ENCODE assay signal across 15 cellular contexts in genomic region chr5:74205745-74206570, GRCh38.
DNase-seq lines count a peak whose midpoint lies in the region; TF ChIP-seq lines count a peak whose summit lies in the region.
"Had no signal": no experiment of that assay in that cellular context is flagged by ENCODE, and none has a peak within 500 bp of the region (broad histone marks: within the 10 kb centered on the region; RNA-seq: fewer than 3 reads in every experiment).

No MANE protein-coding gene starts in this region.

- no peak for TF ChIP-seq CTCF in mesothelial cell of epicardium (IDR thresholded peaks at IDR 0.05; ENCODE audit: unreplicated experiment)
- TF ChIP-seq CTCF in GM10266 (IDR thresholded peaks at IDR 0.05; ENCODE audit: control insufficient read depth, insufficient read depth, low read depth, missing control alignments): no peak

- H3K9me3 Mint-ChIP-seq in mesothelial cell of epicardium: peaks cover 10% of the 10 kb centered on the region
- no peaks in the 10 kb centered on the region for H3K9me3 Mint-ChIP-seq in activated naive CD4-positive, alpha-beta T cell treated with anti-CD3 and anti-CD28 coated beads, Interleukin-2, amount 10 ng/mL, durations not matched to agents 7 days and 5 days
- H3K9me3 Mint-ChIP-seq: activated T-cell treated with anti-CD3 and anti-CD28 coated beads, Interleukin-2, amount 50 U/mL, for 24 hours had no signal

- H3K36me3 Mint-ChIP-seq in mesothelial cell of epicardium: no peaks in the 10 kb centered on the region
- no peaks in the 10 kb centered on the region for H3K36me3 Mint-ChIP-seq in activated naive CD4-positive, alpha-beta T cell treated with anti-CD3 and anti-CD28 coated beads, Interleukin-2, amount 10 ng/mL, durations not matched to agents 7 days and 5 days

- no peaks in the 10 kb centered on the region for H3K36me3 ChIP-seq in adipocyte (ENCODE audit: control insufficient read depth, insufficient read depth, low read length, severe bottlenecking)
- H3K36me3 ChIP-seq: BE2C, esophagus muscularis mucosa, heart left ventricle had no signal

- DNase-seq in EH (ENCODE audit: low read depth) (peak; percentile 8), LHCN-M2 (ENCODE audit: low read depth) (peak; percentile 61), adipocyte (ENCODE audit: low read depth) (no peak), mesothelial cell of epicardium (ENCODE audit: low spot score in 2 of 2, unreplicated experiment in 2 of 2) (no peak), GM10266 (ENCODE audit: extremely low spot score) (no peak), SHP77 treated with DMSO at 0.1 percent for 48 hours (lab: John Stamatoyannopoulos, UW) (no peak), NCI-H1417 treated with DMSO at 0.1 percent for 48 hours (lab: John Stamatoyannopoulos, UW) (no peak)
- no peak for DNase-seq in activated naive CD4-positive, alpha-beta T cell treated with anti-CD3 and anti-CD28 coated beads, Interleukin-2, amount 10 ng/mL, durations not matched to agents 7 days and 5 days
- DNase-seq: activated CD4-positive, alpha-beta T cell treated with anti-CD3 and anti-CD28 coated beads, Interleukin-2, amount 50 U/mL, for 1 hour; activated T-cell treated with anti-CD3 and anti-CD28 coated beads, Interleukin-2, amount 50 U/mL, for 24 hours; stimulated activated CD4-positive, alpha-beta T cell treated with anti-CD3 and anti-CD28 coated beads, Interleukin-1b, Interleukin-23, amount 100 ng/mL, for 48 hours had no signal

- peaks cover 25% of the 10 kb centered on the region for H3K4me1 Mint-ChIP-seq in mesothelial cell of epicardium
- H3K4me1 Mint-ChIP-seq in activated naive CD4-positive, alpha-beta T cell treated with anti-CD3 and anti-CD28 coated beads, Interleukin-2, amount 10 ng/mL, durations not matched to agents 7 days and 5 days: no peaks in the 10 kb centered on the region

- peak overlapping the region; percentile 76 for H3K27ac Mint-ChIP-seq in mesothelial cell of epicardium
- no peak overlapping the region for H3K27ac Mint-ChIP-seq in activated naive CD4-positive, alpha-beta T cell treated with anti-CD3 and anti-CD28 coated beads, Interleukin-2, amount 10 ng/mL, durations not matched to agents 7 days and 5 days
- H3K27ac Mint-ChIP-seq: activated T-cell treated with anti-CD3 and anti-CD28 coated beads, Interleukin-2, amount 50 U/mL, for 24 hours had no signal

- no peaks in the 10 kb centered on the region for H3K27me3 ChIP-seq in adipocyte (replicated peaks; ENCODE audit: control insufficient read depth, insufficient read depth, low read length)
- H3K27me3 ChIP-seq: BE2C, esophagus muscularis mucosa, heart left ventricle, testis had no signal

- no peaks in the 10 kb centered on the region for H3K27me3 Mint-ChIP-seq in mesothelial cell of epicardium (ENCODE audit: low read depth)
- peaks cover 11% of the 10 kb centered on the region for H3K27me3 Mint-ChIP-seq in activated naive CD4-positive, alpha-beta T cell treated with anti-CD3 and anti-CD28 coated beads, Interleukin-2, amount 10 ng/mL, durations not matched to agents 7 days and 5 days

- no peaks in the 10 kb centered on the region for H3K9me3 ChIP-seq in adipocyte (ENCODE audit: control insufficient read depth, low read length)
- H3K9me3 ChIP-seq: BE2C, esophagus muscularis mucosa, heart left ventricle, testis had no signal

- H3K4me1 ChIP-seq in adipocyte (ENCODE audit: control insufficient read depth, insufficient read depth, low read length): peaks cover 19% of the 10 kb centered on the region

- H3K9ac ChIP-seq in adipocyte (ENCODE audit: low read length): no peak overlapping the region

- CTCF ChIA-PET in activated naive CD4-positive, alpha-beta T cell treated with anti-CD3 and anti-CD28 coated beads, Interleukin-2, amount 10 ng/mL, durations not matched to agents 7 days and 5 days (lab: Charles Lee): no interaction called here

- H3K4me3 ChIP-seq in adipocyte (ENCODE audit: low read length): peak overlapping the region; percentile 20
- H3K4me3 ChIP-seq: esophagus muscularis mucosa, heart left ventricle, testis had no signal

- no peak overlapping the region for H3K4me3 Mint-ChIP-seq in mesothelial cell of epicardium
- H3K4me3 Mint-ChIP-seq in activated naive CD4-positive, alpha-beta T cell treated with anti-CD3 and anti-CD28 coated beads, Interleukin-2, amount 10 ng/mL, durations not matched to agents 7 days and 5 days: no peak overlapping the region
- H3K4me3 Mint-ChIP-seq: activated T-cell treated with anti-CD3 and anti-CD28 coated beads, Interleukin-2, amount 50 U/mL, for 24 hours had no signal

Comparison
In these comparisons a context has a peak if more than half of its experiments do, and no peak if none do; other contexts are left out.
1. DNase-seq: peak in EH (single experiment) and LHCN-M2 (single experiment); none in adipocyte (single experiment), mesothelial cell of epicardium (0 of 2), GM10266 (single experiment), SHP77 treated with DMSO at 0.1 percent for 48 hours (single experiment), NCI-H1417 treated with DMSO at 0.1 percent for 48 hours (single experiment) and activated naive CD4-positive, alpha-beta T cell treated with anti-CD3 and anti-CD28 coated beads, Interleukin-2, amount 10 ng/mL, durations not matched to agents 7 days and 5 days (single experiment).